In genomic region chr7:129836983-129837382, GRCh38 we compare ENCODE assay signal across 1 cellular context.
TF ChIP-seq lines count a peak whose summit lies in the region.

No MANE protein-coding gene starts in this region.

TF ChIP-seq in WTC11, 78 proteins besides CTCF, POLR2A, EP300 and RAD21 (continued from another document):
- TF ChIP-seq MAX (CRISPR knock-in tag; IDR thresholded peaks at IDR 0.05) (no peak), GRHL2 (CRISPR knock-in tag; IDR thresholded peaks at IDR 0.05; ENCODE audit: insufficient replicate concordance, severe bottlenecking) (no peak)
- TF ChIP-seq, protein P1, sequence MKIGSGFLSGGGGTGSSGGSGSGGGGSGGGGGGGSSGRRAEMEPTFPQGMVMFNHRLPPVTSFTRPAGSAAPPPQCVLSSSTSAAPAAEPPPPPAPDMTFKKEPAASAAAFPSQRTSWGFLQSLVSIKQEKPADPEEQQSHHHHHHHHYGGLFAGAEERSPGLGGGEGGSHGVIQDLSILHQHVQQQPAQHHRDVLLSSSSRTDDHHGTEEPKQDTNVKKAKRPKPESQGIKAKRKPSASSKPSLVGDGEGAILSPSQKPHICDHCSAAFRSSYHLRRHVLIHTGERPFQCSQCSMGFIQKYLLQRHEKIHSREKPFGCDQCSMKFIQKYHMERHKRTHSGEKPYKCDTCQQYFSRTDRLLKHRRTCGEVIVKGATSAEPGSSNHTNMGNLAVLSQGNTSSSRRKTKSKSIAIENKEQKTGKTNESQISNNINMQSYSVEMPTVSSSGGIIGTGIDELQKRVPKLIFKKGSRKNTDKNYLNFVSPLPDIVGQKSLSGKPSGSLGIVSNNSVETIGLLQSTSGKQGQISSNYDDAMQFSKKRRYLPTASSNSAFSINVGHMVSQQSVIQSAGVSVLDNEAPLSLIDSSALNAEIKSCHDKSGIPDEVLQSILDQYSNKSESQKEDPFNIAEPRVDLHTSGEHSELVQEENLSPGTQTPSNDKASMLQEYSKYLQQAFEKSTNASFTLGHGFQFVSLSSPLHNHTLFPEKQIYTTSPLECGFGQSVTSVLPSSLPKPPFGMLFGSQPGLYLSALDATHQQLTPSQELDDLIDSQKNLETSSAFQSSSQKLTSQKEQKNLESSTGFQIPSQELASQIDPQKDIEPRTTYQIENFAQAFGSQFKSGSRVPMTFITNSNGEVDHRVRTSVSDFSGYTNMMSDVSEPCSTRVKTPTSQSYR (CRISPR knock-in tag; IDR thresholded peaks at IDR 0.05), result no peak
TF ChIP-seq in WTC11: peak in this region for 0.
